1 cellular context compared by ENCODE assay signal in genomic region chr10:21498977-21499376, GRCh38.
TF ChIP-seq lines count a peak whose summit lies in the region.

No MANE protein-coding gene starts in this region.

TF ChIP-seq in GM23338, 12 proteins besides CTCF, POLR2A, EP300 and RAD21 (continued from another document):
- TF ChIP-seq EZH2phosphoT487 (IDR thresholded peaks at IDR 0.05; ENCODE audit: unreplicated experiment): no peak
- no peak for TF ChIP-seq JUNB (IDR thresholded peaks at IDR 0.05; ENCODE audit: unreplicated experiment)
- TF ChIP-seq EZH2 (IDR thresholded peaks at IDR 0.05; ENCODE audit: low read depth, unreplicated experiment): peak; percentile 34
